In genomic region chr17:4362141-4362540, GRCh38 we compare ENCODE assay signal across 1 cellular context.
TF ChIP-seq lines count a peak whose summit lies in the region.

No MANE protein-coding gene starts in this region.

TF ChIP-seq in GM12878, 131 proteins besides CTCF, POLR2A, EP300 and RAD21 (continued from another document):
- peak; percentile 15; the same call in 1 of the 2 replicates for TF ChIP-seq SMC3 (IDR thresholded peaks at IDR 0.05; ENCODE audit: borderline replicate concordance, low read length)
- no peak for TF ChIP-seq PAX5 (IDR thresholded peaks at IDR 0.05; ENCODE audit: borderline replicate concordance, low read depth, low read length)
